ENCODE assay signal across 27 cellular contexts in genomic region chr1:227032396-227032795, GRCh38.
"Had no signal": no experiment of that assay in that cellular context is flagged by ENCODE, and none has a peak within 500 bp of the region (broad histone marks: within the 10 kb centered on the region; RNA-seq: fewer than 3 reads in every experiment).

No MANE protein-coding gene starts in this region.

- H3K4me3 Mint-ChIP-seq: activated naive CD8-positive, alpha-beta T cell; brain; natural killer cell treated with Interleukin-12 subunit alpha and Interleukin-12 subunit beta and Interleukin-15 and Interleukin-18, amount 100 ng/mL, for 72 hours had no signal

- DNase-seq: activated CD4-positive, alpha-beta T cell treated with anti-CD3 and anti-CD28 coated beads for 48 hours; activated CD4-positive, alpha-beta T cell treated with anti-CD3 and anti-CD28 coated beads, Interleukin-2, amount 50 U/mL, for 48 hours; activated CD8-positive, alpha-beta memory T cell treated with anti-CD3 and anti-CD28 coated beads for 24 hours; activated effector memory CD4-positive, alpha-beta T cell treated with Interleukin-2 at 50 U/mL for 16 hours; activated naive CD4-positive, alpha-beta T cell treated with Interleukin-2 at 50 U/mL for 16 hours; cerebellar nuclear complex; colonic mucosa; effector CD8-positive, alpha-beta T cell; kidney glomerular epithelial cell; lower lobe of right lung; mesenchymal stem cell; mucosa of descending colon; right cardiac atrium; stimulated activated CD4-positive, alpha-beta T cell treated with anti-CD3 and anti-CD28 coated beads, Interleukin-15, amount 100 ng/mL, for 24 hours; stimulated activated CD4-positive, alpha-beta T cell treated with anti-CD3 and anti-CD28 coated beads, Interleukin-2, amount 100 ng/mL, for 24 hours; stimulated activated naive CD4-positive, alpha-beta T cell treated with Interleukin-2 at 50 U/mL for 16 hours; T-helper 9 cell; transverse colon; uterus had no signal

- H3K27ac ChIP-seq: ascending aorta, cardiac muscle cell, colonic mucosa, lower lobe of right lung, transverse colon, uterus, VCaP had no signal

- H3K9me3 ChIP-seq: ascending aorta, colonic mucosa, lower lobe of right lung, mucosa of descending colon, transverse colon, uterus had no signal

- H3K27ac Mint-ChIP-seq: activated naive CD8-positive, alpha-beta T cell; brain; natural killer cell treated with Interleukin-12 subunit alpha and Interleukin-12 subunit beta and Interleukin-15 and Interleukin-18, amount 100 ng/mL, for 72 hours had no signal

- H3K27me3 Mint-ChIP-seq: activated naive CD8-positive, alpha-beta T cell; brain had no signal

- H3K36me3 ChIP-seq: colonic mucosa, uterus had no signal

- ATAC-seq: activated CD4-positive, CD25-positive, alpha-beta regulatory T cell treated with anti-CD3 and anti-CD28 coated beads, Interleukin-2, amount 50 U/mL, for 24 hours; left lobe of liver; lower lobe of right lung; mucosa of descending colon; natural killer cell treated with Interleukin-12 subunit alpha and Interleukin-12 subunit beta and Interleukin-15 and Interleukin-18, amount 100 ng/mL, for 72 hours; right cardiac atrium had no signal

- H3K36me3 Mint-ChIP-seq: activated naive CD8-positive, alpha-beta T cell; natural killer cell treated with Interleukin-12 subunit alpha and Interleukin-12 subunit beta and Interleukin-15 and Interleukin-18, amount 100 ng/mL, for 72 hours had no signal

- H3K4me1 Mint-ChIP-seq: brain had no signal

- H3K4me1 ChIP-seq: ascending aorta, colonic mucosa, lower lobe of right lung, uterus had no signal

- H3K27me3 ChIP-seq: ascending aorta, cardiac muscle cell, colonic mucosa, transverse colon, uterus had no signal

- H3K9me3 Mint-ChIP-seq: brain; natural killer cell treated with Interleukin-12 subunit alpha and Interleukin-12 subunit beta and Interleukin-15 and Interleukin-18, amount 100 ng/mL, for 72 hours had no signal

- H3K4me3 ChIP-seq: ascending aorta, cardiac muscle cell, colonic mucosa, lower lobe of right lung, mucosa of descending colon, transverse colon, uterus had no signal
